ENCODE assay signal across 8 cellular contexts in genomic region chr1:118185083-118185899, GRCh38. TPM values are rescaled to one million over a fixed set of nuclear protein-coding genes. Genes with fewer than 3 reads are reported as not detected.
DNase-seq lines count a peak whose midpoint lies in the region; ATAC-seq and TF ChIP-seq lines count a peak whose summit lies in the region.

SPAG17 (minus strand) TSS chr1:118185228; CDS start chr1:118185157, 71 bp downstream.

- no peaks in the 10 kb centered on the region for H3K36me3 Mint-ChIP-seq in dendritic cell treated with granulocyte-macrophage colony-stimulating factor and Interleukin-4, amounts not matched to agents 40 ng/mL and 50 ng/mL, for 4 days (ENCODE audit: low read depth)
- no peaks in the 10 kb centered on the region for H3K36me3 Mint-ChIP-seq in activated T-cell treated with anti-CD3 and anti-CD28 coated beads, Interleukin-2, amount 50 U/mL, for 24 hours (ENCODE audit: low read depth)

- H3K9me3 Mint-ChIP-seq in dendritic cell treated with granulocyte-macrophage colony-stimulating factor and Interleukin-4, amounts not matched to agents 40 ng/mL and 50 ng/mL, for 4 days, result peaks cover 9% of the 10 kb centered on the region
- peaks cover 3% of the 10 kb centered on the region for H3K9me3 Mint-ChIP-seq in activated T-cell treated with anti-CD3 and anti-CD28 coated beads, Interleukin-2, amount 50 U/mL, for 24 hours

- H3K27ac Mint-ChIP-seq in dendritic cell treated with granulocyte-macrophage colony-stimulating factor and Interleukin-4, amounts not matched to agents 40 ng/mL and 50 ng/mL, for 4 days, result no peak within 1 kb of the TSS
- no peak within 1 kb of the TSS for H3K27ac Mint-ChIP-seq in activated T-cell treated with anti-CD3 and anti-CD28 coated beads, Interleukin-2, amount 50 U/mL, for 24 hours

- H3K27me3 ChIP-seq in suprapubic skin, result no peaks in the 10 kb centered on the region

- peak; percentile 53 for DNase-seq in G401 (ENCODE audit: low spot score)
- peak; percentile 96 for DNase-seq in NCI-H2227 (lab: John Stamatoyannopoulos, UW; ENCODE audit: unreplicated experiment)
- DNase-seq in left kidney (ENCODE audit: low read depth, low spot score), result peak; percentile 97
- peak; percentile 68 to 82 for DNase-seq in suprapubic skin (ENCODE audit: low spot score in 2 of 2)
- DNase-seq in activated T-cell treated with anti-CD3 and anti-CD28 coated beads, Interleukin-2, amount 50 U/mL, for 24 hours, result no peak

- H3K9me3 ChIP-seq in suprapubic skin, result no peaks in the 10 kb centered on the region

- intact Hi-C loops in dendritic cell treated with granulocyte-macrophage colony-stimulating factor and Interleukin-4, amounts not matched to agents 40 ng/mL and 50 ng/mL, for 4 days (cut with micrococcal nuclease), result no loop called here

- H3K4me1 Mint-ChIP-seq in dendritic cell treated with granulocyte-macrophage colony-stimulating factor and Interleukin-4, amounts not matched to agents 40 ng/mL and 50 ng/mL, for 4 days (ENCODE audit: low read depth), result peaks cover 13% of the 10 kb centered on the region
- no peaks in the 10 kb centered on the region for H3K4me1 Mint-ChIP-seq in activated T-cell treated with anti-CD3 and anti-CD28 coated beads, Interleukin-2, amount 50 U/mL, for 24 hours (ENCODE audit: low read depth)

- peaks cover 7% of the 10 kb centered on the region for H3K27me3 Mint-ChIP-seq in dendritic cell treated with granulocyte-macrophage colony-stimulating factor and Interleukin-4, amounts not matched to agents 40 ng/mL and 50 ng/mL, for 4 days
- H3K27me3 Mint-ChIP-seq in activated T-cell treated with anti-CD3 and anti-CD28 coated beads, Interleukin-2, amount 50 U/mL, for 24 hours, result peaks cover 20% of the 10 kb centered on the region

- peak within 1 kb of the TSS; percentile 72 for H3K4me3 Mint-ChIP-seq in dendritic cell treated with granulocyte-macrophage colony-stimulating factor and Interleukin-4, amounts not matched to agents 40 ng/mL and 50 ng/mL, for 4 days
- H3K4me3 Mint-ChIP-seq in activated T-cell treated with anti-CD3 and anti-CD28 coated beads, Interleukin-2, amount 50 U/mL, for 24 hours, result no peak within 1 kb of the TSS

- H3K36me3 ChIP-seq in suprapubic skin, result no peaks in the 10 kb centered on the region

- in situ Hi-C loops in G401 (cut with HindIII; ENCODE audit: low sequenced_read_pairs), result no loop called here

- no peak for TF ChIP-seq POLR2A in suprapubic skin (IDR thresholded peaks at IDR 0.05)

- ATAC-seq in GM21390 (IDR thresholded peaks at IDR 0.05; ENCODE audit: unreplicated experiment) (no peak), HG03469 (IDR thresholded peaks at IDR 0.05; ENCODE audit: unreplicated experiment) (no peak)

- no peak for TF ChIP-seq EP300 in suprapubic skin (IDR thresholded peaks at IDR 0.05)

- H3K27ac ChIP-seq in suprapubic skin, result no peak within 1 kb of the TSS

- peak within 1 kb of the TSS; percentile 50 for H3K4me3 ChIP-seq in suprapubic skin

- TF ChIP-seq CTCF in suprapubic skin (IDR thresholded peaks at IDR 0.05), result no peak

- peaks cover 11% of the 10 kb centered on the region for H3K4me1 ChIP-seq in suprapubic skin

- WGBS in suprapubic skin, result 11% methylated on average over 23 of the region's 30 CpGs

RNA-seq across cellular contexts. Expression of gene SPAG17, which starts in this region (rescaled TPM):
- total RNA-seq in G401 (2014; rRNA removed; shearing (Covaris generic)), result 11.0 and 11.2 TPM in 2 replicates
- 1 to 10 TPM in 2 of 4 donors, under 1 TPM in 2; 0.13 to 3.1 (median 1.4) TPM for total RNA-seq in suprapubic skin
